In genomic region chr3:17074559-17074958, GRCh38 we compare ENCODE assay signal across 29 cellular contexts.
DNase-seq lines count a peak whose midpoint lies in the region; ATAC-seq, FAIRE-seq and TF ChIP-seq lines count a peak whose summit lies in the region.
"Had no signal": no experiment of that assay in that cellular context is flagged by ENCODE, and none has a peak within 500 bp of the region (broad histone marks: within the 10 kb centered on the region; RNA-seq: fewer than 3 reads in every experiment).

No MANE protein-coding gene starts in this region.

- no peak overlapping the region for H3K27ac ChIP-seq in small intestine (ENCODE audit: low read depth in 1 of 2, low read length in 1 of 2)
- H3K27ac ChIP-seq: esophagus muscularis mucosa, KMS-11, right lobe of liver, RWPE1, tibial artery, vagina had no signal

- H3K36me3 ChIP-seq in small intestine (ENCODE audit: control insufficient read depth in 2 of 2, insufficient read depth in 2 of 2, low read length in 2 of 2), result no peaks in the 10 kb centered on the region
- H3K36me3 ChIP-seq: MG63, right lobe of liver, vagina had no signal

- peaks cover 33% of the 10 kb centered on the region for H3K36me3 Mint-ChIP-seq in activated naive CD4-positive, alpha-beta T cell treated with anti-CD3 and anti-CD28 coated beads for 36 hours (ENCODE audit: low read depth)
- peaks cover 61% of the 10 kb centered on the region for H3K36me3 Mint-ChIP-seq in activated T-helper 2 cell treated with anti-CD3 and anti-CD28 coated beads, Interferon-gamma antibody, Interleukin-2, Interleukin-4, amounts not matched to agents 10 μg/mL and 5 μg/mL and 100 μg/mL, durations not matched to agents 14 hours and 24 hours and 36 hours (ENCODE audit: low read depth)

- no peak for TF ChIP-seq POLR2A in GM12891 (IDR thresholded peaks at IDR 0.05; ENCODE audit: low read depth, low read length)

- no peaks in the 10 kb centered on the region for H3K9me3 ChIP-seq in small intestine (ENCODE audit: control insufficient read depth, low read depth)
- H3K9me3 ChIP-seq: esophagus muscularis mucosa, MG63, right lobe of liver, tibial artery, vagina had no signal

- no peaks in the 10 kb centered on the region for H3K27me3 ChIP-seq in small intestine (ENCODE audit: control insufficient read depth in 2 of 2, insufficient read depth in 2 of 2, low read length in 2 of 2)
- H3K27me3 ChIP-seq: esophagus muscularis mucosa, MG63, right lobe of liver, tibial artery, vagina had no signal

- WGBS in small intestine, 3 donors, result 84 to 96% (median 88%) methylated on average over 1 of the region's 1 CpG

- no peak overlapping the region for H3K27ac Mint-ChIP-seq in activated naive CD4-positive, alpha-beta T cell treated with anti-CD3 and anti-CD28 coated beads for 36 hours
- peak overlapping the region; percentile 13 for H3K27ac Mint-ChIP-seq in activated T-helper 2 cell treated with anti-CD3 and anti-CD28 coated beads, Interferon-gamma antibody, Interleukin-2, Interleukin-4, amounts not matched to agents 10 μg/mL and 5 μg/mL and 100 μg/mL, durations not matched to agents 14 hours and 24 hours and 36 hours
- H3K27ac Mint-ChIP-seq: activated T-cell treated with anti-CD3 and anti-CD28 coated beads, Interleukin-2, amount 50 U/mL, for 24 hours; progenitor cell of endocrine pancreas had no signal

- no peaks in the 10 kb centered on the region for H3K9me3 Mint-ChIP-seq in activated naive CD4-positive, alpha-beta T cell treated with anti-CD3 and anti-CD28 coated beads for 36 hours
- H3K9me3 Mint-ChIP-seq in activated T-helper 2 cell treated with anti-CD3 and anti-CD28 coated beads, Interferon-gamma antibody, Interleukin-2, Interleukin-4, amounts not matched to agents 10 μg/mL and 5 μg/mL and 100 μg/mL, durations not matched to agents 14 hours and 24 hours and 36 hours, result peaks cover 11% of the 10 kb centered on the region

- ATAC-seq in left cardiac atrium (no peak), HG02678 (IDR thresholded peaks at IDR 0.05; ENCODE audit: unreplicated experiment) (no peak)
- ATAC-seq: right lobe of liver had no signal

- H3K4me1 ChIP-seq in small intestine (ENCODE audit: control insufficient read depth in 2 of 2, insufficient read depth in 1 of 2, low read depth in 1 of 2, low read length in 1 of 2), result no peaks in the 10 kb centered on the region

- intact Hi-C loops in activated naive CD4-positive, alpha-beta T cell treated with anti-CD3 and anti-CD28 coated beads for 36 hours (cut with micrococcal nuclease), result no loop called here
- intact Hi-C loops in activated T-helper 2 cell treated with anti-CD3 and anti-CD28 coated beads, Interferon-gamma antibody, Interleukin-2, Interleukin-4, amounts not matched to agents 10 μg/mL and 5 μg/mL and 100 μg/mL, durations not matched to agents 14 hours and 24 hours and 36 hours (cut with micrococcal nuclease), result loop anchor here (5.0 kb wide), 1 partner anchor 158 kb away; no protein-coding TSS in a partner anchor
- intact Hi-C loops in left cardiac atrium (cut with DNase I), result no loop called here

- H3K27me3 Mint-ChIP-seq in activated naive CD4-positive, alpha-beta T cell treated with anti-CD3 and anti-CD28 coated beads for 36 hours (ENCODE audit: low read depth), result no peaks in the 10 kb centered on the region
- no peaks in the 10 kb centered on the region for H3K27me3 Mint-ChIP-seq in activated T-helper 2 cell treated with anti-CD3 and anti-CD28 coated beads, Interferon-gamma antibody, Interleukin-2, Interleukin-4, amounts not matched to agents 10 μg/mL and 5 μg/mL and 100 μg/mL, durations not matched to agents 14 hours and 24 hours and 36 hours (ENCODE audit: low read depth)
- H3K27me3 Mint-ChIP-seq: activated T-cell treated with anti-CD3 and anti-CD28 coated beads, Interleukin-2, amount 50 U/mL, for 24 hours; progenitor cell of endocrine pancreas had no signal

- no peak overlapping the region for H3K4me3 ChIP-seq in small intestine (ENCODE audit: low read depth in 1 of 2, low read length in 2 of 2)
- H3K4me3 ChIP-seq: esophagus muscularis mucosa, MG63, right lobe of liver, tibial artery, vagina had no signal

- no peak overlapping the region for H3K4me3 Mint-ChIP-seq in activated naive CD4-positive, alpha-beta T cell treated with anti-CD3 and anti-CD28 coated beads for 36 hours
- no peak overlapping the region for H3K4me3 Mint-ChIP-seq in activated T-helper 2 cell treated with anti-CD3 and anti-CD28 coated beads, Interferon-gamma antibody, Interleukin-2, Interleukin-4, amounts not matched to agents 10 μg/mL and 5 μg/mL and 100 μg/mL, durations not matched to agents 14 hours and 24 hours and 36 hours (ENCODE audit: low read depth)
- H3K4me3 Mint-ChIP-seq: activated T-cell treated with anti-CD3 and anti-CD28 coated beads, Interleukin-2, amount 50 U/mL, for 24 hours had no signal

- peaks cover 46% of the 10 kb centered on the region for H3K4me1 Mint-ChIP-seq in activated naive CD4-positive, alpha-beta T cell treated with anti-CD3 and anti-CD28 coated beads for 36 hours (ENCODE audit: low read depth)
- peaks cover 55% of the 10 kb centered on the region for H3K4me1 Mint-ChIP-seq in activated T-helper 2 cell treated with anti-CD3 and anti-CD28 coated beads, Interferon-gamma antibody, Interleukin-2, Interleukin-4, amounts not matched to agents 10 μg/mL and 5 μg/mL and 100 μg/mL, durations not matched to agents 14 hours and 24 hours and 36 hours (ENCODE audit: low read depth)

- peak; percentile 12 for DNase-seq in activated naive CD4-positive, alpha-beta T cell treated with anti-CD3 and anti-CD28 coated beads for 36 hours
- no peak for DNase-seq in activated naive CD4-positive, alpha-beta T cell (lab: John Stamatoyannopoulos, UW)
- DNase-seq in GM12891 (ENCODE audit: insufficient read length, low spot score), result no peak
- peak; percentile 36 for DNase-seq in activated T-helper 2 cell treated with anti-CD3 and anti-CD28 coated beads, Interferon-gamma antibody, Interleukin-2, Interleukin-4, amounts not matched to agents 10 μg/mL and 5 μg/mL and 100 μg/mL, durations not matched to agents 14 hours and 24 hours and 36 hours (ENCODE audit: low spot score)
- DNase-seq in small intestine, result peak; percentile 17
- no peak for DNase-seq in left cardiac atrium
- no peak for DNase-seq in hypothalamus (lab: John Stamatoyannopoulos, UW)
- DNase-seq: activated CD8-positive, alpha-beta memory T cell treated with anti-CD3 and anti-CD28 coated beads for 24 hours; activated T-cell treated with anti-CD3 and anti-CD28 coated beads, Interleukin-2, amount 50 U/mL, for 24 hours; dermis blood vessel endothelial cell; foreskin fibroblast; H7; islet precursor cell; MG63; NCI-H1105 treated with DMSO at 0.1 percent for 48 hours; NCI-H1930; NCI-H2171 treated with DMSO at 0.1 percent for 48 hours; NCI-H510A treated with DMSO at 0.1 percent for 48 hours; nucleus accumbens; right lobe of liver; stimulated activated CD4-positive, alpha-beta T cell treated with anti-CD3 and anti-CD28 coated beads, Interleukin-12 subunit alpha, Interleukin-12 subunit beta, amount 100 ng/mL, for 4 hours; stimulated activated CD4-positive, alpha-beta T cell treated with anti-CD3 and anti-CD28 coated beads, Interleukin-2, amount 100 ng/mL, for 48 hours; tibial artery had no signal

- CTCF ChIA-PET in activated naive CD4-positive, alpha-beta T cell treated with anti-CD3 and anti-CD28 coated beads for 36 hours (lab: Charles Lee), result no interaction called here

- FAIRE-seq in GM12891 (lab: Jason Lieb, UNC) (peak; percentile 57), small intestine (lab: Jason Lieb, UNC) (no peak)

TF ChIP-seq in GM12891, 5 proteins besides CTCF, POLR2A, EP300 and RAD21:
- TF ChIP-seq SPI1 (IDR thresholded peaks at IDR 0.05; ENCODE audit: low read depth, low read length), result no peak
- no peak for TF ChIP-seq POLR2AphosphoS5 (IDR thresholded peaks at IDR 0.05; ENCODE audit: low read depth, low read length)
- no peak for TF ChIP-seq PAX5 (IDR thresholded peaks at IDR 0.05; ENCODE audit: insufficient read depth, low read length, severe bottlenecking)
- TF ChIP-seq POU2F2 (IDR thresholded peaks at IDR 0.05; ENCODE audit: low read depth, low read length), result no peak
- no peak for TF ChIP-seq TAF1 (IDR thresholded peaks at IDR 0.05; ENCODE audit: low read depth, low read length)

Comparison
In these comparisons a context has a peak if more than half of its experiments do, and no peak if none do; other contexts are left out.
1. DNase-seq: peak in activated naive CD4-positive, alpha-beta T cell treated with anti-CD3 and anti-CD28 coated beads for 36 hours (single experiment), activated T-helper 2 cell treated with anti-CD3 and anti-CD28 coated beads, Interferon-gamma antibody, Interleukin-2, Interleukin-4, amounts not matched to agents 10 μg/mL and 5 μg/mL and 100 μg/mL, durations not matched to agents 14 hours and 24 hours and 36 hours (single experiment) and small intestine (single experiment); none in activated naive CD4-positive, alpha-beta T cell (0 of 4), GM12891 (single experiment), left cardiac atrium (single experiment) and hypothalamus (0 of 51).